9 cellular contexts compared by ENCODE assay signal in genomic region chr2:8456149-8457091, GRCh38.
DNase-seq lines count a peak whose midpoint lies in the region; ATAC-seq, FAIRE-seq and TF ChIP-seq lines count a peak whose summit lies in the region.
"Had no signal": no experiment of that assay in that cellular context is flagged by ENCODE, and none has a peak within 500 bp of the region (broad histone marks: within the 10 kb centered on the region; RNA-seq: fewer than 3 reads in every experiment).

No MANE protein-coding gene starts in this region.

- H3K4me3 ChIP-seq in Caco-2 (ENCODE audit: low read depth, low read length): peak overlapping the region; percentile 45
- H3K4me3 ChIP-seq in naive thymus-derived CD4-positive, alpha-beta T cell (ENCODE audit: low read length): peak overlapping the region; percentile 60

- no peaks in the 10 kb centered on the region for H3K36me3 ChIP-seq in Caco-2 (ENCODE audit: control insufficient read depth, insufficient read depth, low read length)
- no peaks in the 10 kb centered on the region for H3K36me3 ChIP-seq in naive thymus-derived CD4-positive, alpha-beta T cell (ENCODE audit: control insufficient read depth in 2 of 3, insufficient read depth in 3 of 3, low read length in 3 of 3)

- TF ChIP-seq POLR2A in H54 (IDR thresholded peaks at IDR 0.05; ENCODE audit: low read depth, low read length): no peak

- H3K36me3 Mint-ChIP-seq in Caco-2 (ENCODE audit: insufficient read depth, unreplicated experiment): no peaks in the 10 kb centered on the region
- H3K36me3 Mint-ChIP-seq in naive thymus-derived CD4-positive, alpha-beta T cell: peaks cover 0 to 21% (median 0%) of the 10 kb centered on the region in 5 donors

- CTCF ChIA-PET in Caco-2 (lab: Charles Lee): no interaction called here
- CTCF ChIA-PET in naive thymus-derived CD4-positive, alpha-beta T cell (lab: Charles Lee): no interaction called here

- H3K4me3 Mint-ChIP-seq in Caco-2 (ENCODE audit: unreplicated experiment): peak overlapping the region; percentile 77
- H3K4me3 Mint-ChIP-seq in naive thymus-derived CD4-positive, alpha-beta T cell: peak overlapping the region; percentile 68 to 88 (median 84)

- peaks cover 19% of the 10 kb centered on the region for H3K4me1 ChIP-seq in Caco-2
- H3K4me1 ChIP-seq in naive thymus-derived CD4-positive, alpha-beta T cell (ENCODE audit: control insufficient read depth in 2 of 2, insufficient read depth in 2 of 2, low read length in 2 of 2): peaks cover 11 to 21% of the 10 kb centered on the region in 2 donors

- TF ChIP-seq CTCF in Caco-2 (IDR thresholded peaks at IDR 0.05; ENCODE audit: insufficient read depth in 1 of 2, low read depth in 1 of 2, low read length in 1 of 2, severe bottlenecking in 1 of 2, unreplicated experiment in 1 of 2): no peak

- H3K27ac Mint-ChIP-seq in Caco-2 (ENCODE audit: unreplicated experiment): no peak overlapping the region
- H3K27ac Mint-ChIP-seq in naive thymus-derived CD4-positive, alpha-beta T cell: peak overlapping the region in 8 of 9 donors; percentile 2 to 94 (median 54)

- no TSS peak for BruUV-seq in Caco-2 (replicated peaks; lab: Mats Ljungman, UMichigan)

- H3K27ac ChIP-seq in naive thymus-derived CD4-positive, alpha-beta T cell (ENCODE audit: low read depth, low read length): no peak overlapping the region

- no peaks in the 10 kb centered on the region; the same call in 1 of the 2 replicates for H3K27me3 ChIP-seq in Caco-2 (replicated peaks; ENCODE audit: control insufficient read depth, insufficient read depth, low read length)
- no peaks in the 10 kb centered on the region for H3K27me3 ChIP-seq in naive thymus-derived CD4-positive, alpha-beta T cell (ENCODE audit: control insufficient read depth in 2 of 2, insufficient read depth in 2 of 2, low read length in 2 of 2)

- intact Hi-C loops in Caco-2 (cut with micrococcal nuclease; ENCODE audit: unreplicated experiment): loop anchor here (1.0 to 5.0 kb wide), 4 partner anchors 44 to 353 kb away; no protein-coding TSS in a partner anchor
- intact Hi-C loops in naive thymus-derived CD4-positive, alpha-beta T cell (cut with micrococcal nuclease): loop anchor here (1.0 to 5.0 kb wide), 11 partner anchors 16 to 1030 kb away; no protein-coding TSS in a partner anchor

- no peaks in the 10 kb centered on the region for H3K27me3 Mint-ChIP-seq in Caco-2 (ENCODE audit: insufficient read depth, unreplicated experiment)
- peaks cover 0 to 16% (median 6%) of the 10 kb centered on the region in 5 donors for H3K27me3 Mint-ChIP-seq in naive thymus-derived CD4-positive, alpha-beta T cell

- ATAC-seq in HG03064 (IDR thresholded peaks at IDR 0.05; ENCODE audit: low read depth, unreplicated experiment) (peak; percentile 71), HG02884 (IDR thresholded peaks at IDR 0.05; ENCODE audit: unreplicated experiment) (no peak), GM21528 (IDR thresholded peaks at IDR 0.05; ENCODE audit: low FRiP score, unreplicated experiment) (no peak)
- ATAC-seq in naive thymus-derived CD4-positive, alpha-beta T cell: peak; percentile 75

- peaks cover 22% of the 10 kb centered on the region for H3K4me1 Mint-ChIP-seq in Caco-2 (ENCODE audit: low read depth, unreplicated experiment)
- peaks cover 13 to 45% (median 25%) of the 10 kb centered on the region in 7 donors for H3K4me1 Mint-ChIP-seq in naive thymus-derived CD4-positive, alpha-beta T cell

- no peak for FAIRE-seq in H54 (lab: Jason Lieb, UNC)

- H3K9me3 Mint-ChIP-seq in Caco-2 (ENCODE audit: unreplicated experiment): no peaks in the 10 kb centered on the region
- peaks cover 0 to 3% (median 0%) of the 10 kb centered on the region in 11 donors for H3K9me3 Mint-ChIP-seq in naive thymus-derived CD4-positive, alpha-beta T cell

- H3K9me3 ChIP-seq in Caco-2: no peaks in the 10 kb centered on the region
- H3K9me3 ChIP-seq in naive thymus-derived CD4-positive, alpha-beta T cell (ENCODE audit: control insufficient read depth in 2 of 3, low read length in 3 of 3): no peaks in the 10 kb centered on the region

- POLR2A ChIA-PET in Caco-2 (lab: Charles Lee): no interaction called here
- POLR2A ChIA-PET in naive thymus-derived CD4-positive, alpha-beta T cell (lab: Charles Lee): no interaction called here

- no peak for DNase-seq in Caco-2
- peak; percentile 61 to 69 for DNase-seq in activated T-cell treated with anti-CD3 and anti-CD28 coated beads, Interleukin-2, amount 50 U/mL, for 48 hours
- DNase-seq in naive thymus-derived CD4-positive, alpha-beta T cell: peak in 8 of 9 donors; percentile 44 to 71 (median 58)
- DNase-seq in T1000 (lab: John Stamatoyannopoulos, UW): no peak
- no peak for DNase-seq in H54 (ENCODE audit: insufficient read length, low spot score)
- DNase-seq: aorta had no signal

Comparison
In these comparisons a context has a peak if more than half of its experiments do, and no peak if none do; other contexts are left out.
1. DNase-seq: peak in activated T-cell treated with anti-CD3 and anti-CD28 coated beads, Interleukin-2, amount 50 U/mL, for 48 hours (2 of 2) and naive thymus-derived CD4-positive, alpha-beta T cell (8 of 9); none in Caco-2 (0 of 2), T1000 (single experiment) and H54 (single experiment).
2. ATAC-seq: peak in HG03064 (single experiment) and naive thymus-derived CD4-positive, alpha-beta T cell (single experiment); none in HG02884 (single experiment) and GM21528 (single experiment).